22 cellular contexts compared by ENCODE assay signal in the genomic region with DNA sequence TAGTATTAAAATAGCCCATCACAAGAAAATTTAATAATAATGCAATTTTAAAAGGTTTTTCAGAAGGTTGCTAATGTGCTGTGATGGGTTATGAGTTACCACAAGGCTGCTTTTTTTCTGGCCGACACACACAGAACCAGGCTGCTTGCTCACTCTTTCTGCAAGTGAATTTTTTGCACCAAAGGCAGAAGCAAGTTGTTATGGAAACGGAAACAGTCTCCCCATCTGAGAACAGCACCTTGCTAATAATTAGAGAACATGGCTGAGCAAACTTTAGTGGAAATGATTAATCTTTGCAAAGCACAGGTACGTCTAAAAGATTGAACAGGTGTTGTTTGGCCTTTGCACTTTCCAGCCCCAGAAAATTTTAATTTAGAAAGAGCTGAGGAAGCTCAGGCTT. TPM values are rescaled to one million over a fixed set of nuclear protein-coding genes. Genes with fewer than 3 reads are reported as not detected.
A peak's percentile ranks its signal among the peaks of the same experiment; 100 is the strongest.
DNase-seq lines count a peak whose midpoint lies in the region; ATAC-seq, FAIRE-seq and TF ChIP-seq lines count a peak whose summit lies in the region.
"Had no signal": no experiment of that assay in that cellular context is flagged by ENCODE, and none has a peak within 500 bp of the region (broad histone marks: within the 10 kb centered on the region; RNA-seq: fewer than 3 reads in every experiment).

No MANE protein-coding gene starts in this region.

- no peak for FAIRE-seq in GM12878 (lab: Jason Lieb, UNC)
- FAIRE-seq: A204.1, GM12892, H54 had no signal

- no peak overlapping the region for H3K4me3 ChIP-seq in GM12878
- H3K4me3 ChIP-seq: BLaER1 treated with 17β-estradiol and CSF1 and Interleukin-3, amounts not matched to agents 10 nM and 100 nM; HAP-1 had no signal

- H4K20me1 ChIP-seq in GM12878 (ENCODE audit: control insufficient read depth, insufficient read depth) = no peaks in the 10 kb centered on the region
- H4K20me1 ChIP-seq: BLaER1 treated with 17β-estradiol and CSF1 and Interleukin-3, amounts not matched to agents 10 nM and 100 nM had no signal

- no peaks in the 10 kb centered on the region for H3K9me3 ChIP-seq in GM12878 (replicated peaks; ENCODE audit: control insufficient read depth, insufficient read depth, low read length)
- H3K9me3 ChIP-seq: BE2C; BLaER1 treated with 17β-estradiol and CSF1 and Interleukin-3, amounts not matched to agents 10 nM and 100 nM; HAP-1 had no signal

- no peak overlapping the region for H3K27ac ChIP-seq in GM12878 (ENCODE audit: control insufficient read depth, insufficient read depth)
- H3K27ac ChIP-seq: 22Rv1; BLaER1 treated with 17β-estradiol and CSF1 and Interleukin-3, amounts not matched to agents 10 nM and 100 nM had no signal

- TF ChIP-seq CTCF in GM12878 (IDR thresholded peaks at IDR 0.05 in 2 of 3, conservative IDR thresholded peaks at IDR 0.05 in 1 of 3; ENCODE audit: control insufficient read depth in 2 of 3, extremely low read depth in 1 of 3, insufficient read depth in 1 of 3, low read depth in 3 of 3, low read length in 3 of 3) = no peak

- no TSS peak for BruUV-seq in GM12878 (replicated peaks; lab: Mats Ljungman, UMichigan)

- TF ChIP-seq RAD21 in GM12878 (IDR thresholded peaks at IDR 0.05; ENCODE audit: insufficient read depth, low read depth, low read length) = no peak

- SMC1A ChIA-PET in GM12878 (lab: Charles Lee; ENCODE audit: uncharacterized antibody, unreplicated experiment) = no interaction called here

- intact Hi-C loops in GM12878 (cut with micrococcal nuclease; ENCODE audit: unreplicated experiment) = no loop called here

- no peaks in the 10 kb centered on the region for H3K79me2 ChIP-seq in GM12878 (ENCODE audit: control insufficient read depth, insufficient read depth, low read length)

- H2AFZ ChIP-seq in GM12878 (ENCODE audit: control insufficient read depth, low read depth, low read length) = no peak overlapping the region

- WGBS in GM12878 (ENCODE audit: insufficient coverage, insufficient replicate concordance, low lambda C conversion rate, missing lambda C conversion rate) = 13% methylated on average over 3 of the region's 3 CpGs

- no peak overlapping the region for H3K4me2 ChIP-seq in GM12878 (ENCODE audit: control insufficient read depth, insufficient read depth)
- H3K4me2 ChIP-seq: BLaER1 treated with 17β-estradiol and CSF1 and Interleukin-3, amounts not matched to agents 10 nM and 100 nM had no signal

- POLR2A ChIA-PET in GM12878 (lab: Charles Lee) = no interaction called here

- in situ Hi-C loops in GM12878 (cut with MboI) = no loop called here

- CTCF ChIA-PET in GM12878 (lab: Yijun Ruan, JAX) = no interaction called here

- no peak overlapping the region for H3K9ac ChIP-seq in GM12878 (ENCODE audit: control insufficient read depth, insufficient read depth, low read length)
- H3K9ac ChIP-seq: BLaER1 treated with 17β-estradiol and CSF1 and Interleukin-3, amounts not matched to agents 10 nM and 100 nM had no signal

- DNase-seq in Ammon's horn (ENCODE audit: low spot score) (peak; percentile 43), GM12878 (ENCODE audit: low read depth, low spot score) (no peak), left kidney (ENCODE audit: low read depth, low spot score) (peak; percentile 29), middle frontal gyrus (ENCODE audit: extremely low spot score, low spot score) (no peak)
- DNase-seq: BE2C; Calu3; CD4-positive, alpha-beta T cell; CD8-positive, alpha-beta memory T cell; DMS53; DMS79 treated with DMSO at 0.1 percent for 48 hours; GF-D8; GOT3; HFFc6 had no signal

- H3K27me3 ChIP-seq in GM12878 (replicated peaks in 1 of 2; ENCODE audit: control insufficient read depth in 2 of 2, insufficient read depth in 2 of 2, low read length in 1 of 2) = no peaks in the 10 kb centered on the region; a peak in 1 of 4 replicates
- H3K27me3 ChIP-seq: BE2C; BLaER1 treated with 17β-estradiol and CSF1 and Interleukin-3, amounts not matched to agents 10 nM and 100 nM had no signal

- no peak for TF ChIP-seq POLR2A in GM12878 (IDR thresholded peaks at IDR 0.05; ENCODE audit: low read depth, low read length)

- H3K36me3 ChIP-seq in GM12878 (ENCODE audit: control insufficient read depth in 2 of 2, insufficient read depth in 2 of 2, low read length in 1 of 2) = no peaks in the 10 kb centered on the region
- H3K36me3 ChIP-seq: BE2C; BLaER1 treated with 17β-estradiol and CSF1 and Interleukin-3, amounts not matched to agents 10 nM and 100 nM; HAP-1 had no signal

- no peak for TF ChIP-seq EP300 in GM12878 (IDR thresholded peaks at IDR 0.05; ENCODE audit: borderline replicate concordance in 1 of 2, control insufficient read depth in 1 of 2, low read depth in 2 of 2, low read length in 2 of 2)

- RAD21 ChIA-PET in GM12878 (lab: Charles Lee; ENCODE audit: unreplicated experiment) = no interaction called here

- ATAC-seq in GM12878 = no peak
- no peak for ATAC-seq in HG02938 (IDR thresholded peaks at IDR 0.05; ENCODE audit: unreplicated experiment)
- no peak for ATAC-seq in GM21526 (IDR thresholded peaks at IDR 0.05; ENCODE audit: low FRiP score, unreplicated experiment)

- H3K4me1 ChIP-seq in GM12878 (ENCODE audit: control insufficient read depth, insufficient read depth, low read length) = no peaks in the 10 kb centered on the region
- H3K4me1 ChIP-seq: BE2C, HAP-1 had no signal

TF ChIP-seq in GM12878, 131 proteins besides CTCF, POLR2A, EP300 and RAD21:
- TF ChIP-seq EZH2 (IDR thresholded peaks at IDR 0.05; ENCODE audit: borderline replicate concordance, control insufficient read depth, low read depth, low read length) (no peak), ATF7 (IDR thresholded peaks at IDR 0.05; ENCODE audit: low read depth) (no peak), CBFB (IDR thresholded peaks at IDR 0.05; ENCODE audit: low read depth) (no peak), ZZZ3 (IDR thresholded peaks at IDR 0.05; ENCODE audit: control insufficient read depth, insufficient read length, low read depth) (no peak), DPF2 (IDR thresholded peaks at IDR 0.05) (no peak), GABPA (IDR thresholded peaks at IDR 0.05; ENCODE audit: low read depth) (no peak), SUZ12 (IDR thresholded peaks at IDR 0.05; ENCODE audit: unreplicated experiment) (no peak)
- TF ChIP-seq, protein P1, sequence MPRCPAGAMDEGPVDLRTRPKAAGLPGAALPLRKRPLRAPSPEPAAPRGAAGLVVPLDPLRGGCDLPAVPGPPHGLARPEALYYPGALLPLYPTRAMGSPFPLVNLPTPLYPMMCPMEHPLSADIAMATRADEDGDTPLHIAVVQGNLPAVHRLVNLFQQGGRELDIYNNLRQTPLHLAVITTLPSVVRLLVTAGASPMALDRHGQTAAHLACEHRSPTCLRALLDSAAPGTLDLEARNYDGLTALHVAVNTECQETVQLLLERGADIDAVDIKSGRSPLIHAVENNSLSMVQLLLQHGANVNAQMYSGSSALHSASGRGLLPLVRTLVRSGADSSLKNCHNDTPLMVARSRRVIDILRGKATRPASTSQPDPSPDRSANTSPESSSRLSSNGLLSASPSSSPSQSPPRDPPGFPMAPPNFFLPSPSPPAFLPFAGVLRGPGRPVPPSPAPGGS (IDR thresholded peaks at IDR 0.05; ENCODE audit: borderline replicate concordance, insufficient read depth, low read depth, low read length, poor library complexity, severe bottlenecking) = peak; percentile 33
- TF ChIP-seq, protein P2, sequence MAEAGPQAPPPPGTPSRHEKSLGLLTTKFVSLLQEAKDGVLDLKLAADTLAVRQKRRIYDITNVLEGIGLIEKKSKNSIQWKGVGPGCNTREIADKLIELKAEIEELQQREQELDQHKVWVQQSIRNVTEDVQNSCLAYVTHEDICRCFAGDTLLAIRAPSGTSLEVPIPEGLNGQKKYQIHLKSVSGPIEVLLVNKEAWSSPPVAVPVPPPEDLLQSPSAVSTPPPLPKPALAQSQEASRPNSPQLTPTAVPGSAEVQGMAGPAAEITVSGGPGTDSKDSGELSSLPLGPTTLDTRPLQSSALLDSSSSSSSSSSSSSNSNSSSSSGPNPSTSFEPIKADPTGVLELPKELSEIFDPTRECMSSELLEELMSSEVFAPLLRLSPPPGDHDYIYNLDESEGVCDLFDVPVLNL (IDR thresholded peaks at IDR 0.05; ENCODE audit: low read depth, low read length) = no peak

RNA-seq across cellular contexts. Expression of a gene that starts 51.0 kb away (rescaled TPM):
- total RNA-seq in GM12878 (2013; cell fraction: nucleolus; rRNA removed) = not detected in 2 replicates
- not detected in 2 replicates for total RNA-seq in GM12878 (2014; rRNA removed)
- not detected in 2 replicates for total RNA-seq in GM12878 (2014; rRNA removed; fragmentation: Illumina TruSeq; extraction: Trizol)
- total RNA-seq in GM12878 (2021) = not detected in 2 replicates
- polyA plus RNA-seq in GM12878 (2011; ENCODE audit: low read depth) = not detected
- polyA plus RNA-seq in GM12878 (2011; rRNA removed) = not detected in 2 replicates
- not detected in 2 replicates for polyA plus RNA-seq in GM12878 (2011; cell fraction: cytosol; rRNA removed)
- polyA plus RNA-seq in GM12878 (2011; cell fraction: nucleus; rRNA removed) = not detected in 2 replicates
- polyA plus RNA-seq in GM12878 (2012) = not detected in 2 replicates
- polyA plus RNA-seq in GM12878 (2014; fragmentation: Illumina TruSeq; extraction: Trizol) = not detected in 2 replicates
- polyA plus RNA-seq in GM12878 (2014; fragmentation: Nextera tagmentation; extraction: Ambion mirVana) = not detected
- not detected in 2 replicates for polyA plus RNA-seq in GM12878 (2014; rRNA removed)
- not detected for polyA plus RNA-seq in GM12878 (2016; fragmentation: Nextera tagmentation; extraction: Ambion mirVana)
- not detected in 2 replicates for polyA minus RNA-seq in GM12878 (2011; rRNA and poly(A)+ RNA removed)
- polyA minus RNA-seq in GM12878 (2011; cell fraction: cytosol; rRNA and poly(A)+ RNA removed) = not detected in 2 replicates
- not detected in 2 replicates for polyA minus RNA-seq in GM12878 (2011; cell fraction: nucleus; rRNA and poly(A)+ RNA removed)
- total RNA-seq: Calu3; CD8-positive, alpha-beta memory T cell; G401 had no signal
- polyA plus RNA-seq: CD8-positive, alpha-beta memory T cell had no signal

Comparison
In these comparisons a context has a peak if more than half of its experiments do, and no peak if none do; other contexts are left out.
1. DNase-seq: peak in Ammon's horn (single experiment) and left kidney (single experiment); none in GM12878 (single experiment) and middle frontal gyrus (single experiment).